Comparison of ENCODE assay signal across 8 cellular contexts in the genomic region with DNA sequence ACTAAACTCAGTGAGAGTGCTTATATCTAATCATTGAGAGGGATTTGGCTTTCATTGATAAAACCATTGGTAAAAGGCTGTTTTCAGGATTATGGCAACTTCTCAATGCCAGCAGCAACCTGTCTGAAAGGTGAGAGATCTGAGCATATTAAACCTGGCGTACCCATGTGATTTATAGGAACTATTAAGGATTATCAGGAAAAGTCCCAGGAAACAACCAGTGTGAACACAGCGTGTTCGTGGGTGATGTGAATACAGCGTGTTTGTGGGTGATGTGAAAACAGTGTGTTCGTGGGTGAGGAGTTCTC.
DNase-seq lines count a peak whose midpoint lies in the region; ATAC-seq and TF ChIP-seq lines count a peak whose summit lies in the region.

No MANE protein-coding gene starts in this region.

- H3K79me2 ChIP-seq in parathyroid adenoma: no peaks in the 10 kb centered on the region

- no peak overlapping the region for H3K27ac ChIP-seq in HL-60 (replicated peaks)
- H3K27ac ChIP-seq in duodenal mucosa (ENCODE audit: low read depth, low read length): no peak overlapping the region
- H3K27ac ChIP-seq in parathyroid adenoma: no peak overlapping the region
- no peak overlapping the region for H3K27ac ChIP-seq in RWPE1

- DNase-seq in HL-60 (ENCODE audit: low read depth in 1 of 2, low spot score in 1 of 2) (no peak), RKO (ENCODE audit: low spot score) (no peak), HT-29 (ENCODE audit: low spot score) (no peak), RWPE1 (ENCODE audit: low spot score) (no peak), NCI-H82 treated with DMSO at 0.1 percent for 48 hours (lab: John Stamatoyannopoulos, UW; ENCODE audit: unreplicated experiment) (no peak)

- H3K9me3 ChIP-seq in duodenal mucosa (ENCODE audit: control insufficient read depth in 1 of 2, low read length in 2 of 2) (no peaks in the 10 kb centered on the region), parathyroid adenoma (ENCODE audit: control insufficient read depth, low read length) (no peaks in the 10 kb centered on the region)

- ATAC-seq in GM18858 (IDR thresholded peaks at IDR 0.05; ENCODE audit: unreplicated experiment): peak; percentile 3

- H3K36me3 ChIP-seq in duodenal mucosa (ENCODE audit: control insufficient read depth in 1 of 2, insufficient read depth in 2 of 2, low read length in 2 of 2) (no peaks in the 10 kb centered on the region), parathyroid adenoma (ENCODE audit: control insufficient read depth, insufficient read depth, low read length) (no peaks in the 10 kb centered on the region)

- H2AFZ ChIP-seq in parathyroid adenoma: peak overlapping the region; percentile 81

- H3K27me3 ChIP-seq in HL-60 (ENCODE audit: insufficient read depth, poor library complexity, severe bottlenecking) (no peaks in the 10 kb centered on the region), duodenal mucosa (ENCODE audit: control insufficient read depth in 1 of 2, insufficient read depth in 2 of 2, low read length in 2 of 2) (no peaks in the 10 kb centered on the region), parathyroid adenoma (ENCODE audit: control insufficient read depth, insufficient read depth, low read length) (no peaks in the 10 kb centered on the region)

- peak overlapping the region; percentile 66 to 74 for H3K9ac ChIP-seq in duodenal mucosa (ENCODE audit: low read depth in 1 of 2, low read length in 2 of 2)
- H3K9ac ChIP-seq in parathyroid adenoma: no peak overlapping the region

- peaks cover 6 to 10% of the 10 kb centered on the region in 2 donors for H3K4me1 ChIP-seq in duodenal mucosa (ENCODE audit: control insufficient read depth in 1 of 2, insufficient read depth in 2 of 2, low read length in 2 of 2)
- H3K4me1 ChIP-seq in parathyroid adenoma: no peaks in the 10 kb centered on the region

- TF ChIP-seq CTCF in HL-60 (IDR thresholded peaks at IDR 0.05; ENCODE audit: insufficient read depth, low read length): no peak
- no peak for TF ChIP-seq CTCF in parathyroid adenoma (IDR thresholded peaks at IDR 0.05)
- TF ChIP-seq CTCF in RWPE1 (conservative IDR thresholded peaks at IDR 0.05; ENCODE audit: low read depth): no peak

- POLR2A ChIA-PET in RWPE1 (lab: Yijun Ruan, JAX; ENCODE audit: low non-redundant PET): no interaction called here

- H3K4me3 ChIP-seq in HL-60 (replicated peaks; ENCODE audit: insufficient read depth, low read length): peak overlapping the region; percentile 49
- H3K4me3 ChIP-seq in duodenal mucosa (ENCODE audit: low read depth in 1 of 2, low read length in 2 of 2): peak overlapping the region; percentile 85 to 90
- peak overlapping the region; percentile 80 for H3K4me3 ChIP-seq in parathyroid adenoma (ENCODE audit: low read depth, low read length)

- peak overlapping the region; percentile 65 for H3K4me2 ChIP-seq in parathyroid adenoma (ENCODE audit: low read length)

- CTCF ChIA-PET in RWPE1 (lab: Yijun Ruan, JAX): interaction anchor here (0.6 kb wide), 1 partner anchor 647 kb away, joined by 6 read pairs; no protein-coding TSS in a partner anchor
